8 cellular contexts compared by ENCODE assay signal in genomic region chr14:64337901-64338615, GRCh38. TPM values are rescaled to one million over a fixed set of nuclear protein-coding genes. Genes with fewer than 3 reads are reported as not detected.
DNase-seq lines count a peak whose midpoint lies in the region; ATAC-seq and TF ChIP-seq lines count a peak whose summit lies in the region.

No MANE protein-coding gene starts in this region.

- H3K27ac ChIP-seq in ascending aorta (peak overlapping the region; percentile 68 to 73), hepatocyte (peak overlapping the region; percentile 96), psoas muscle (peak overlapping the region; percentile 67)

- H3K4me3 ChIP-seq in NT2/D1 (ENCODE audit: insufficient read length, low read depth) (peak overlapping the region; percentile 66), ascending aorta (peak overlapping the region; percentile 69 to 73), hepatocyte (peak overlapping the region; percentile 97), psoas muscle (peak overlapping the region; percentile 87)

- H3K9me3 ChIP-seq in NT2/D1 (ENCODE audit: insufficient read depth, low read length) (peaks cover 20% of the 10 kb centered on the region), ascending aorta (peaks cover 0 to 6% of the 10 kb centered on the region in 2 donors), hepatocyte (ENCODE audit: low read depth) (no peaks in the 10 kb centered on the region), psoas muscle (no peaks in the 10 kb centered on the region)

- peak overlapping the region; percentile 97 for H3K4me2 ChIP-seq in hepatocyte

- no peaks in the 10 kb centered on the region for H4K20me1 ChIP-seq in hepatocyte (ENCODE audit: insufficient read depth, poor library complexity, severe bottlenecking)

- peaks cover 12% of the 10 kb centered on the region for H3K79me2 ChIP-seq in hepatocyte

- TF ChIP-seq CTCF in ascending aorta (IDR thresholded peaks at IDR 0.05) (peak in 1 of 3 experiments; percentile 16), hepatocyte (IDR thresholded peaks at IDR 0.05; ENCODE audit: poor library complexity) (peak; percentile 22), psoas muscle (IDR thresholded peaks at IDR 0.05) (no peak)

- no peaks in the 10 kb centered on the region for H3K4me1 ChIP-seq in NT2/D1 (ENCODE audit: insufficient read depth, insufficient read length)
- H3K4me1 ChIP-seq in ascending aorta, result peaks cover 0 to 2% of the 10 kb centered on the region in 2 donors
- H3K4me1 ChIP-seq in hepatocyte (ENCODE audit: insufficient read depth), result peaks cover 13% of the 10 kb centered on the region
- H3K4me1 ChIP-seq in psoas muscle, result no peaks in the 10 kb centered on the region

- ATAC-seq in GM21717 (IDR thresholded peaks at IDR 0.05; ENCODE audit: unreplicated experiment) (peak; percentile 67), psoas muscle (peak; percentile 70 to 79 (median 74))

- H3K9me2 ChIP-seq in hepatocyte (replicated peaks; ENCODE audit: insufficient read depth), result no peaks in the 10 kb centered on the region

- under 1% methylated on average over 42 of the region's 48 CpGs for WGBS in hepatocyte (ENCODE audit: low lambda C conversion rate, missing lambda C conversion rate)
- WGBS in psoas muscle, 3 donors, result 1% methylated on average over 48 of the region's 48 CpGs

- H3K36me3 ChIP-seq in NT2/D1 (ENCODE audit: insufficient read depth, insufficient read length, low read length) (no peaks in the 10 kb centered on the region), ascending aorta (no peaks in the 10 kb centered on the region), hepatocyte (replicated peaks; ENCODE audit: insufficient read depth, low read depth) (no peaks in the 10 kb centered on the region), psoas muscle (ENCODE audit: insufficient read depth in 1 of 2, low read depth in 1 of 2) (no peaks in the 10 kb centered on the region)

- intact Hi-C loops in ascending aorta (cut with DNase I), result loop anchor here (2.0 to 10.0 kb wide), 2 partner anchors 49 to 793 kb away; partner anchors contain the start of gene PPP2R5E
- intact Hi-C loops in psoas muscle (cut with DNase I), result no loop called here

- H3K27me3 ChIP-seq in NT2/D1 (ENCODE audit: insufficient read depth, insufficient read length), result no peaks in the 10 kb centered on the region
- no peaks in the 10 kb centered on the region for H3K27me3 ChIP-seq in ascending aorta
- H3K27me3 ChIP-seq in hepatocyte, result no peaks in the 10 kb centered on the region
- H3K27me3 ChIP-seq in psoas muscle (ENCODE audit: insufficient read depth in 3 of 3, low read length in 2 of 3), result no peaks in the 10 kb centered on the region

- DNase-seq in activated T-cell treated with anti-CD3 and anti-CD28 coated beads for 24 hours (ENCODE audit: low read depth) (peak; percentile 22), HuH-7 (ENCODE audit: low spot score) (peak; percentile 17), NT2/D1 (ENCODE audit: low read depth, low spot score) (peak; percentile 58), ascending aorta (ENCODE audit: low spot score in 2 of 2) (peak in 1 of 2 donors; percentile 17), hepatocyte (ENCODE audit: low spot score) (peak; percentile 88), psoas muscle (no peak)
- no peak for DNase-seq in activated T-cell treated with anti-CD3 and anti-CD28 coated beads, Interleukin-2, amount 50 U/mL, for 1 hour

- H2AFZ ChIP-seq in hepatocyte, result peak overlapping the region; percentile 98

- peak overlapping the region; percentile 80 for H3K9ac ChIP-seq in NT2/D1 (ENCODE audit: insufficient read length, low read depth)

RNA-seq across cellular contexts. Expression of gene ESR2, which starts 43.9 kb away (rescaled TPM):
- total RNA-seq in ascending aorta (not detected), hepatocyte (0.28 and 1.00 TPM in 2 replicates), psoas muscle (1 to 10 TPM in 1 of 4 donors, under 1 TPM in 2, not detected in 1; 0.27 to 1.5 (median 0.81) TPM)
- polyA plus RNA-seq in hepatocyte (0.26 TPM in 1 of 2 replicates, not detected in the other), psoas muscle (under 1 TPM in 2 of 3 donors, not detected in 1; 0.21 to 0.77 TPM)

RNA-seq across cellular contexts. Expression of gene MTHFD1, which starts 50.1 kb away (rescaled TPM):
- total RNA-seq in ascending aorta (7.2 TPM), hepatocyte (19.5 and 29.5 TPM in 2 replicates), psoas muscle (10 to 100 TPM; 57.4 to 77.4 (median 67.0) TPM)
- polyA plus RNA-seq in hepatocyte (24.4 and 31.9 TPM in 2 replicates), psoas muscle (10 to 100 TPM; 34.7 to 40.5 (median 37.5) TPM)

Comparison
In these comparisons a context has a peak if more than half of its experiments do, and no peak if none do; other contexts are left out.
1. DNase-seq: peak in activated T-cell treated with anti-CD3 and anti-CD28 coated beads for 24 hours (single experiment), HuH-7 (single experiment), NT2/D1 (single experiment) and hepatocyte (single experiment); none in activated T-cell treated with anti-CD3 and anti-CD28 coated beads, Interleukin-2, amount 50 U/mL, for 1 hour (single experiment) and psoas muscle (0 of 2).
2. Peak in every context shown above with its lines, with median percentiles within 50 percentile points of each other: H3K4me3 ChIP-seq and H3K27ac ChIP-seq.